ENCODE assay signal across 11 cellular contexts in the genomic region with DNA sequence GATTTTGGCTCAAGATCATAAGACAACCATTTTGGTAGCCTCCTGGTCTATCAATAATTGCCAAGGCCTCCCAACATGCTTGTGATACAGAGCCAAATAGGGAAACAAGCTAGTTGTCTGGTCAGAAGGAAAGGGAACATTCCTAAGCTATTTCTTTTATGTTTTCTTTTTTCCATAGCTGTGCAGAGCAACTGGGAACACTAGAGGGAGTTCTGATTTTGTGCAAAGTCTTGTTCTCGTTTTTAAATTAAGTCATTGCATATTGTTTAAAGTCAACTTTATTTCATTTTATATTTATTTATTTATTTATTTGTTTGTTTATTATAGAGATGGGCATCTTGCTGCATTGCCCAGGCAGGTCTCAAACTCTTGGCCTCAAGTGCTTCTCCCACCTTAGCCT.
A peak's percentile ranks its signal among the peaks of the same experiment; 100 is the strongest.
DNase-seq lines count a peak whose midpoint lies in the region; ATAC-seq and TF ChIP-seq lines count a peak whose summit lies in the region.
"Had no signal": no experiment of that assay in that cellular context is flagged by ENCODE, and none has a peak within 500 bp of the region (broad histone marks: within the 10 kb centered on the region; RNA-seq: fewer than 3 reads in every experiment).

No MANE protein-coding gene starts in this region.

- H3K36me3 ChIP-seq in PC-3 (ENCODE audit: low read depth, low read length), result no peaks in the 10 kb centered on the region

- no peaks in the 10 kb centered on the region for H3K27me3 ChIP-seq in PC-3 (ENCODE audit: low read length)

- no TSS peak for BruUV-seq in PC-3 (replicated peaks; lab: Mats Ljungman, UMichigan)

- no peaks in the 10 kb centered on the region for H3K9me3 ChIP-seq in PC-3 (ENCODE audit: low read length)

- no peak overlapping the region for H3K4me2 ChIP-seq in PC-3 (ENCODE audit: low read length)

- H4K20me1 ChIP-seq in PC-3 (ENCODE audit: low read length), result no peaks in the 10 kb centered on the region

- H3F3A ChIP-seq in PC-3 (ENCODE audit: low read length, unreplicated experiment), result no peaks in the 10 kb centered on the region

- peak; percentile 4 for DNase-seq in DMS153 treated with DMSO at 0.1 percent for 48 hours (lab: John Stamatoyannopoulos, UW; ENCODE audit: unreplicated experiment)
- DNase-seq in DMS153 (lab: John Stamatoyannopoulos, UW), result no peak
- peak; percentile 56 for DNase-seq in PC-3
- peak; percentile 30 for DNase-seq in epithelial cell of esophagus (ENCODE audit: low read depth)
- DNase-seq in progenitor cell of endocrine pancreas (ENCODE audit: low spot score, unreplicated experiment), result no peak
- DNase-seq: activated CD4-positive, alpha-beta T cell treated with anti-CD3 and anti-CD28 coated beads for 1 hour; activated naive CD4-positive, alpha-beta T cell had no signal

- H3K36me3 Mint-ChIP-seq in progenitor cell of endocrine pancreas (ENCODE audit: insufficient read depth), result no peaks in the 10 kb centered on the region
- H3K36me3 Mint-ChIP-seq: memory B cell had no signal

- peak; percentile 65 for TF ChIP-seq CTCF in PC-3 (conservative IDR thresholded peaks at IDR 0.05; ENCODE audit: low read depth, low read length)
- TF ChIP-seq CTCF in epithelial cell of esophagus (IDR thresholded peaks at IDR 0.05; ENCODE audit: insufficient read depth, low read depth, low read length, missing control alignments), result peak; percentile 62
- peak; percentile 60 for TF ChIP-seq CTCF in progenitor cell of endocrine pancreas (IDR thresholded peaks at IDR 0.05; ENCODE audit: unreplicated experiment)

- intact Hi-C loops in PC-3 (cut with micrococcal nuclease), result loop anchor here (5.0 kb wide), 1 partner anchor 608 kb away; no protein-coding TSS in a partner anchor

- POLR2A ChIA-PET in PC-3 (lab: Charles Lee; ENCODE audit: unreplicated experiment), result no interaction called here

- no peaks in the 10 kb centered on the region for H3K27me3 Mint-ChIP-seq in progenitor cell of endocrine pancreas
- H3K27me3 Mint-ChIP-seq: memory B cell had no signal

- H3K4me3 ChIP-seq in PC-3 (ENCODE audit: low read length), result no peak overlapping the region
- H3K4me3 ChIP-seq in epithelial cell of esophagus (ENCODE audit: low read length), result no peak overlapping the region

- no peaks in the 10 kb centered on the region for H3K9me2 ChIP-seq in PC-3 (replicated peaks; ENCODE audit: low read length)

- H3K27ac ChIP-seq in PC-3 (ENCODE audit: low read length), result no peak overlapping the region

- no peaks in the 10 kb centered on the region for H3K4me1 Mint-ChIP-seq in progenitor cell of endocrine pancreas (ENCODE audit: low read depth)
- H3K4me1 Mint-ChIP-seq: memory B cell had no signal

- H2AFZ ChIP-seq in PC-3 (ENCODE audit: low read length), result no peak overlapping the region

- ATAC-seq in PC-3 (no peak), HG03175 (IDR thresholded peaks at IDR 0.05; ENCODE audit: unreplicated experiment) (no peak), GM18511 (IDR thresholded peaks at IDR 0.05; ENCODE audit: unreplicated experiment) (no peak), HG02981 (IDR thresholded peaks at IDR 0.05; ENCODE audit: unreplicated experiment) (no peak)

- H3K27ac Mint-ChIP-seq in progenitor cell of endocrine pancreas, result no peak overlapping the region
- H3K27ac Mint-ChIP-seq: memory B cell had no signal

- no peak overlapping the region for H3K4me3 Mint-ChIP-seq in progenitor cell of endocrine pancreas (ENCODE audit: low read depth)
- H3K4me3 Mint-ChIP-seq: memory B cell had no signal

- CTCF ChIA-PET in PC-3 (lab: Charles Lee), result no interaction called here

- H3K79me2 ChIP-seq in PC-3 (ENCODE audit: low read length), result no peaks in the 10 kb centered on the region

- no peaks in the 10 kb centered on the region for H3K4me1 ChIP-seq in PC-3 (ENCODE audit: insufficient read depth, low read length)

- no peak overlapping the region for H3K9ac ChIP-seq in PC-3 (ENCODE audit: low read length)

- no peaks in the 10 kb centered on the region for H3K9me3 Mint-ChIP-seq in progenitor cell of endocrine pancreas (ENCODE audit: low read depth)

Comparison
In these comparisons a context has a peak if more than half of its experiments do, and no peak if none do; other contexts are left out.
1. DNase-seq: peak in DMS153 treated with DMSO at 0.1 percent for 48 hours (single experiment), PC-3 (single experiment) and epithelial cell of esophagus (single experiment); none in DMS153 (single experiment) and progenitor cell of endocrine pancreas (single experiment).
2. Peak in every context shown above with its lines, with median percentiles within 50 percentile points of each other: CTCF ChIP-seq.